Comparison of ENCODE assay signal across 21 cellular contexts in the genomic region with DNA sequence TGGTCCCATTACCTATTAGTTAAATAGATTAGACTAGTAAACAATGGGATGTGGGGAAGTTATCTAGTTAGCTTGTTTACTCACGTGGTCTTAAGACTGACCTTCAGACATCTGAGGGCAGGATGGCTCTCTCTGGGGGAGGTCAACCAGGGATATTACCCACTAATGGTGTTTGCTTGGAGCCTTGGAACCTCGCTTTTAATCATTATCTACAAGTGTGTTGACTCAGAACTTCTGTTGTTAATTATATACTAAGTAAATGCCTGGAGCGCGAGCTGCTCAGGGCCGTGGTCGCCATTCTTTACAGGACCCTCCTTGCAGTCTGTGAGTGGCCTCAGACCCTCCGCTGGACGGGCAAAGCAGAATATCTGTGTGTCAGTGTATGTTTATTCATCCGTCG.
"Had no signal": no experiment of that assay in that cellular context is flagged by ENCODE, and none has a peak within 500 bp of the region (broad histone marks: within the 10 kb centered on the region; RNA-seq: fewer than 3 reads in every experiment).

No MANE protein-coding gene starts in this region.

- DNase-seq: activated B cell treated with CpG ODN at 0.5 μM for 24 hours; activated CD4-positive, alpha-beta T cell treated with anti-CD3 and anti-CD28 coated beads, Interleukin-2, amount 10 ng/mL, durations not matched to agents 7 days and 5 days; activated naive CD4-positive, alpha-beta T cell treated with anti-CD3 and anti-CD28 coated beads, Interleukin-2, amount 10 ng/mL, durations not matched to agents 7 days and 5 days; adrenal gland; caudate nucleus; effector memory CD4-positive, alpha-beta T cell; naive thymus-derived CD8-positive, alpha-beta T cell; nucleus accumbens; psoas muscle; stimulated activated CD4-positive, alpha-beta T cell treated with anti-CD3 and anti-CD28 coated beads, Interleukin-4, amount 100 ng/mL, for 1 hour; stimulated activated CD8-positive, alpha-beta memory T cell treated with anti-CD3 and anti-CD28 coated beads, Interleukin-4, amount 100 ng/mL, for 48 hours; stimulated activated naive CD8-positive, alpha-beta T cell treated with anti-CD3 and anti-CD28 coated beads, Interleukin-15, Interleukin-2, amounts not matched to agents 100 U/mL and 50 U/mL, for 24 hours; T-helper 2 cell; uterus had no signal

- H3K36me3 ChIP-seq: adrenal gland, gastroesophageal sphincter, thoracic aorta, uterus had no signal

- H3K4me3 ChIP-seq: adrenal gland, coronary artery, gastroesophageal sphincter, lung, psoas muscle, thoracic aorta, uterus had no signal

- H3K9me3 Mint-ChIP-seq: activated B cell treated with CpG ODN at 0.5 μM for 24 hours; activated CD4-positive, alpha-beta T cell treated with anti-CD3 and anti-CD28 coated beads, Interleukin-2, amount 10 ng/mL, durations not matched to agents 7 days and 5 days; activated naive CD4-positive, alpha-beta T cell treated with anti-CD3 and anti-CD28 coated beads, Interleukin-2, amount 10 ng/mL, durations not matched to agents 7 days and 5 days; activated T-helper 2 cell treated with anti-CD3 and anti-CD28 coated beads, Interferon-gamma antibody, Interleukin-2, Interleukin-4, amounts not matched to agents 10 μg/mL and 5 μg/mL and 100 μg/mL, durations not matched to agents 14 hours and 24 hours and 36 hours; naive thymus-derived CD8-positive, alpha-beta T cell had no signal

- H3K4me1 Mint-ChIP-seq: activated B cell treated with CpG ODN at 0.5 μM for 24 hours had no signal

- H3K4me1 ChIP-seq: adrenal gland, gastroesophageal sphincter, psoas muscle, uterus had no signal

- FAIRE-seq: TTC549 had no signal

- H3K27ac ChIP-seq: adrenal gland, coronary artery, epithelial cell of prostate, gastroesophageal sphincter, psoas muscle, thoracic aorta, uterus had no signal

- H3K27ac Mint-ChIP-seq: activated B cell treated with CpG ODN at 0.5 μM for 24 hours; activated CD4-positive, alpha-beta T cell treated with anti-CD3 and anti-CD28 coated beads, Interleukin-2, amount 10 ng/mL, durations not matched to agents 7 days and 5 days; activated naive CD4-positive, alpha-beta T cell treated with anti-CD3 and anti-CD28 coated beads, Interleukin-2, amount 10 ng/mL, durations not matched to agents 7 days and 5 days; activated T-helper 2 cell treated with anti-CD3 and anti-CD28 coated beads, Interferon-gamma antibody, Interleukin-2, Interleukin-4, amounts not matched to agents 10 μg/mL and 5 μg/mL and 100 μg/mL, durations not matched to agents 14 hours and 24 hours and 36 hours had no signal

- H3K27me3 ChIP-seq: adrenal gland, uterus had no signal

- H3K27me3 Mint-ChIP-seq: activated B cell treated with CpG ODN at 0.5 μM for 24 hours; activated CD4-positive, alpha-beta T cell treated with anti-CD3 and anti-CD28 coated beads, Interleukin-2, amount 10 ng/mL, durations not matched to agents 7 days and 5 days; activated naive CD4-positive, alpha-beta T cell treated with anti-CD3 and anti-CD28 coated beads, Interleukin-2, amount 10 ng/mL, durations not matched to agents 7 days and 5 days had no signal

- H3K36me3 Mint-ChIP-seq: activated naive CD4-positive, alpha-beta T cell treated with anti-CD3 and anti-CD28 coated beads, Interleukin-2, amount 10 ng/mL, durations not matched to agents 7 days and 5 days; naive thymus-derived CD8-positive, alpha-beta T cell had no signal

- H3K9me3 ChIP-seq: adrenal gland, gastroesophageal sphincter, psoas muscle, thoracic aorta, uterus had no signal

- H3K4me3 Mint-ChIP-seq: activated B cell treated with CpG ODN at 0.5 μM for 24 hours; activated CD4-positive, alpha-beta T cell treated with anti-CD3 and anti-CD28 coated beads, Interleukin-2, amount 10 ng/mL, durations not matched to agents 7 days and 5 days; activated naive CD4-positive, alpha-beta T cell treated with anti-CD3 and anti-CD28 coated beads, Interleukin-2, amount 10 ng/mL, durations not matched to agents 7 days and 5 days; naive thymus-derived CD8-positive, alpha-beta T cell had no signal

- ATAC-seq: gastroesophageal sphincter; naive thymus-derived CD8-positive, alpha-beta T cell; psoas muscle; stimulated activated naive CD8-positive, alpha-beta T cell treated with anti-CD3 and anti-CD28 coated beads, Interleukin-15, Interleukin-2, amounts not matched to agents 100 U/mL and 50 U/mL, for 24 hours had no signal
